In the genomic region with DNA sequence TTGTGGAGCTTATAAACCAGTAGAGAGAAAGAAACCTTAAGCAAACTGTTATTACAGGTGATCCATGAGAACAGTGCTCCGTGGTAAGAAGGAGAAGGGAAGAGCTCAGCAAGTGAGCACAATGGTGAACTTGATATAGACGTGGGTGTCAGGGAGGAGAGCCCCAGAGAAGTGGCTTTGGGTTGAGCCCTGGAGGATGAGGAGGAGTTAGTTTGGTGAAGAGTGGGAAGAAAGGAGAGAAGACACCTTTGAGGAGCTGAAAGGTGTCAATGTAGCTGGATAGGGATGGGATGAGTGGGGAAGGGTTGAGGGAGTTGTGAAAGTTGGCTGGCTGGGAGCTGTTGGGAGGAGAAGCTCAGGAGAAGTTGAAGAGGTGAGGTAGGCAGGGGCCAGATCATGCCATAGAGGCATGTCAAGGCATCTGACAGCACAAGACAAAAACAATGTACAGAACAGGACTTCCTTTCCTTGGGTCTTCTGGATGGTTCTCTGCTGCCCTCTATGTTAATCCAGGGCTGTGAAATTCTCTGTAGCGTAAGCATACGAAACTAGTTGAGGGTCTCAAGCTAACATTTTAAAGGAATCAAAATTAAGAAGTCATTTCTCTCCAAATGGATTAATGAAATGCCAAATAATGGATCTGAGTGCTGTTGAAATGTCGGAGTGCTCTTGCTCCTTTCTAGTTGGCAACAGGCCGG, we compare ENCODE assay signal across 1 cellular context.
TF ChIP-seq lines count a peak whose summit lies in the region.

No MANE protein-coding gene starts in this region.

TF ChIP-seq in HepG2, 621 proteins besides CTCF, POLR2A, EP300 and RAD21:
- TF ChIP-seq, protein P1, sequence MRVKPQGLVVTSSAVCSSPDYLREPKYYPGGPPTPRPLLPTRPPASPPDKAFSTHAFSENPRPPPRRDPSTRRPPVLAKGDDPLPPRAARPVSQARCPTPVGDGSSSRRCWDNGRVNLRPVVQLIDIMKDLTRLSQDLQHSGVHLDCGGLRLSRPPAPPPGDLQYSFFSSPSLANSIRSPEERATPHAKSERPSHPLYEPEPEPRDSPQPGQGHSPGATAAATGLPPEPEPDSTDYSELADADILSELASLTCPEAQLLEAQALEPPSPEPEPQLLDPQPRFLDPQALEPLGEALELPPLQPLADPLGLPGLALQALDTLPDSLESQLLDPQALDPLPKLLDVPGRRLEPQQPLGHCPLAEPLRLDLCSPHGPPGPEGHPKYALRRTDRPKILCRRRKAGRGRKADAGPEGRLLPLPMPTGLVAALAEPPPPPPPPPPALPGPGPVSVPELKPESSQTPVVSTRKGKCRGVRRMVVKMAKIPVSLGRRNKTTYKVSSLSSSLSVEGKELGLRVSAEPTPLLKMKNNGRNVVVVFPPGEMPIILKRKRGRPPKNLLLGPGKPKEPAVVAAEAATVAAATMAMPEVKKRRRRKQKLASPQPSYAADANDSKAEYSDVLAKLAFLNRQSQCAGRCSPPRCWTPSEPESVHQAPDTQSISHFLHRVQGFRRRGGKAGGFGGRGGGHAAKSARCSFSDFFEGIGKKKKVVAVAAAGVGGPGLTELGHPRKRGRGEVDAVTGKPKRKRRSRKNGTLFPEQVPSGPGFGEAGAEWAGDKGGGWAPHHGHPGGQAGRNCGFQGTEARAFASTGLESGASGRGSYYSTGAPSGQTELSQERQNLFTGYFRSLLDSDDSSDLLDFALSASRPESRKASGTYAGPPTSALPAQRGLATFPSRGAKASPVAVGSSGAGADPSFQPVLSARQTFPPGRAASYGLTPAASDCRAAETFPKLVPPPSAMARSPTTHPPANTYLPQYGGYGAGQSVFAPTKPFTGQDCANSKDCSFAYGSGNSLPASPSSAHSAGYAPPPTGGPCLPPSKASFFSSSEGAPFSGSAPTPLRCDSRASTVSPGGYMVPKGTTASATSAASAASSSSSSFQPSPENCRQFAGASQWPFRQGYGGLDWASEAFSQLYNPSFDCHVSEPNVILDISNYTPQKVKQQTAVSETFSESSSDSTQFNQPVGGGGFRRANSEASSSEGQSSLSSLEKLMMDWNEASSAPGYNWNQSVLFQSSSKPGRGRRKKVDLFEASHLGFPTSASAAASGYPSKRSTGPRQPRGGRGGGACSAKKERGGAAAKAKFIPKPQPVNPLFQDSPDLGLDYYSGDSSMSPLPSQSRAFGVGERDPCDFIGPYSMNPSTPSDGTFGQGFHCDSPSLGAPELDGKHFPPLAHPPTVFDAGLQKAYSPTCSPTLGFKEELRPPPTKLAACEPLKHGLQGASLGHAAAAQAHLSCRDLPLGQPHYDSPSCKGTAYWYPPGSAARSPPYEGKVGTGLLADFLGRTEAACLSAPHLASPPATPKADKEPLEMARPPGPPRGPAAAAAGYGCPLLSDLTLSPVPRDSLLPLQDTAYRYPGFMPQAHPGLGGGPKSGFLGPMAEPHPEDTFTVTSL (CRISPR knock-in tag; IDR thresholded peaks at IDR 0.05; ENCODE audit: borderline replicate concordance), result no peak
- TF ChIP-seq NCOA5 (CRISPR knock-in tag; IDR thresholded peaks at IDR 0.05), result no peak
- no peak for TF ChIP-seq ZNF761 (CRISPR knock-in tag; conservative IDR thresholded peaks at IDR 0.05)
- TF ChIP-seq TBL1XR1 (IDR thresholded peaks at IDR 0.05; ENCODE audit: borderline replicate concordance, low read length, partially characterized antibody), result no peak
